In genomic region chr12:3746758-3747157, GRCh38 we compare ENCODE assay signal across 1 cellular context.
TF ChIP-seq lines count a peak whose summit lies in the region.

No MANE protein-coding gene starts in this region.

TF ChIP-seq in GM23338, 12 proteins besides CTCF, POLR2A, EP300 and RAD21 (continued from another document):
- TF ChIP-seq JUNB (IDR thresholded peaks at IDR 0.05; ENCODE audit: unreplicated experiment) (no peak), EZH2phosphoT487 (IDR thresholded peaks at IDR 0.05; ENCODE audit: unreplicated experiment) (no peak), EZH2 (IDR thresholded peaks at IDR 0.05; ENCODE audit: low read depth, unreplicated experiment) (no peak), NANOG (IDR thresholded peaks at IDR 0.05; ENCODE audit: borderline replicate concordance) (no peak), ZNF462 (CRISPR knock-in tag; IDR thresholded peaks at IDR 0.05) (no peak), ZNF114 (CRISPR knock-in tag; IDR thresholded peaks at IDR 0.05) (no peak), ZNF331 (CRISPR knock-in tag; IDR thresholded peaks at IDR 0.05; ENCODE audit: low read depth) (no peak), POLR2AphosphoS5 (IDR thresholded peaks at IDR 0.05; ENCODE audit: low read depth) (no peak), CREB1 (CRISPR knock-in tag; IDR thresholded peaks at IDR 0.05; ENCODE audit: low read depth) (no peak), ETS1 (IDR thresholded peaks at IDR 0.05) (no peak)
- TF ChIP-seq, protein P1, sequence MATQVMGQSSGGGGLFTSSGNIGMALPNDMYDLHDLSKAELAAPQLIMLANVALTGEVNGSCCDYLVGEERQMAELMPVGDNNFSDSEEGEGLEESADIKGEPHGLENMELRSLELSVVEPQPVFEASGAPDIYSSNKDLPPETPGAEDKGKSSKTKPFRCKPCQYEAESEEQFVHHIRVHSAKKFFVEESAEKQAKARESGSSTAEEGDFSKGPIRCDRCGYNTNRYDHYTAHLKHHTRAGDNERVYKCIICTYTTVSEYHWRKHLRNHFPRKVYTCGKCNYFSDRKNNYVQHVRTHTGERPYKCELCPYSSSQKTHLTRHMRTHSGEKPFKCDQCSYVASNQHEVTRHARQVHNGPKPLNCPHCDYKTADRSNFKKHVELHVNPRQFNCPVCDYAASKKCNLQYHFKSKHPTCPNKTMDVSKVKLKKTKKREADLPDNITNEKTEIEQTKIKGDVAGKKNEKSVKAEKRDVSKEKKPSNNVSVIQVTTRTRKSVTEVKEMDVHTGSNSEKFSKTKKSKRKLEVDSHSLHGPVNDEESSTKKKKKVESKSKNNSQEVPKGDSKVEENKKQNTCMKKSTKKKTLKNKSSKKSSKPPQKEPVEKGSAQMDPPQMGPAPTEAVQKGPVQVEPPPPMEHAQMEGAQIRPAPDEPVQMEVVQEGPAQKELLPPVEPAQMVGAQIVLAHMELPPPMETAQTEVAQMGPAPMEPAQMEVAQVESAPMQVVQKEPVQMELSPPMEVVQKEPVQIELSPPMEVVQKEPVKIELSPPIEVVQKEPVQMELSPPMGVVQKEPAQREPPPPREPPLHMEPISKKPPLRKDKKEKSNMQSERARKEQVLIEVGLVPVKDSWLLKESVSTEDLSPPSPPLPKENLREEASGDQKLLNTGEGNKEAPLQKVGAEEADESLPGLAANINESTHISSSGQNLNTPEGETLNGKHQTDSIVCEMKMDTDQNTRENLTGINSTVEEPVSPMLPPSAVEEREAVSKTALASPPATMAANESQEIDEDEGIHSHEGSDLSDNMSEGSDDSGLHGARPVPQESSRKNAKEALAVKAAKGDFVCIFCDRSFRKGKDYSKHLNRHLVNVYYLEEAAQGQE (IDR thresholded peaks at IDR 0.05; ENCODE audit: unreplicated experiment) = no peak
